Comparison of ENCODE assay signal across 15 cellular contexts in genomic region chr3:100556656-100557310, GRCh38. TPM values are rescaled to one million over a fixed set of nuclear protein-coding genes. Genes with fewer than 3 reads are reported as not detected.
DNase-seq lines count a peak whose midpoint lies in the region; ATAC-seq and TF ChIP-seq lines count a peak whose summit lies in the region.
"Had no signal": no experiment of that assay in that cellular context is flagged by ENCODE, and none has a peak within 500 bp of the region (broad histone marks: within the 10 kb centered on the region; RNA-seq: fewer than 3 reads in every experiment).

No MANE protein-coding gene starts in this region.

- in situ Hi-C loops in astrocyte of the cerebellum (cut with HindIII; ENCODE audit: low sequenced_read_pairs), result no loop called here

- ATAC-seq in GM18868 (IDR thresholded peaks at IDR 0.05; ENCODE audit: unreplicated experiment), result no peak
- ATAC-seq in GM21825 (IDR thresholded peaks at IDR 0.05; ENCODE audit: unreplicated experiment), result no peak
- ATAC-seq in GM21717 (IDR thresholded peaks at IDR 0.05; ENCODE audit: unreplicated experiment), result no peak
- ATAC-seq: left cardiac atrium; natural killer cell; stimulated activated naive CD8-positive, alpha-beta T cell treated with anti-CD3 and anti-CD28 coated beads, Interleukin-15, Interleukin-2, amounts not matched to agents 100 U/mL and 50 U/mL, for 24 hours had no signal

- H3K4me3 ChIP-seq in astrocyte of the cerebellum (ENCODE audit: low read depth, low read length), result no peak overlapping the region

- no peak for TF ChIP-seq CTCF in astrocyte of the cerebellum (IDR thresholded peaks at IDR 0.05; ENCODE audit: low read depth, low read length, missing control alignments)

- DNase-seq in COLO829 (ENCODE audit: low spot score), result peak; percentile 28
- DNase-seq in HT1080 (ENCODE audit: low read depth), result peak; percentile 68
- DNase-seq in astrocyte of the cerebellum (ENCODE audit: low read depth), result peak; percentile 9
- peak; percentile 81 for DNase-seq in iris pigment epithelial cell (ENCODE audit: low read depth)
- DNase-seq in mucosa of gallbladder (ENCODE audit: low spot score), result no peak
- DNase-seq: activated B cell treated with CpG ODN at 0.5 μM for 24 hours; activated naive CD8-positive, alpha-beta T cell treated with anti-CD3 and anti-CD28 coated beads, Interleukin-2, amount 10 ng/mL, durations not matched to agents 7 days and 5 days; left cardiac atrium; natural killer cell; NCI-H187 treated with DMSO at 0.1 percent for 48 hours; stimulated activated naive CD8-positive, alpha-beta T cell treated with anti-CD3 and anti-CD28 coated beads, Interleukin-15, Interleukin-2, amounts not matched to agents 100 U/mL and 50 U/mL, for 24 hours had no signal

RNA-seq across cellular contexts. Expression of gene ADGRG7, which starts 52.6 kb away (rescaled TPM):
- total RNA-seq in HT1080 (2014; rRNA removed; shearing (Covaris generic)), result not detected in 2 replicates
- polyA plus RNA-seq in HT1080 (2015; cell fraction: cytosol; rRNA removed), result not detected in 2 replicates
- 0.08 TPM in 1 of 2 replicates, not detected in the other for polyA plus RNA-seq in HT1080 (2015; cell fraction: nucleus; rRNA removed)
- total RNA-seq in mucosa of gallbladder, result 2.0 TPM
- total RNA-seq: activated B cell treated with CpG ODN at 0.5 μM for 24 hours; activated naive CD8-positive, alpha-beta T cell treated with anti-CD3 and anti-CD28 coated beads, Interleukin-2, amount 10 ng/mL, durations not matched to agents 7 days and 5 days; glomerular endothelial cell; left cardiac atrium; natural killer cell had no signal
